10 cellular contexts compared by ENCODE assay signal in genomic region chr5:176414704-176415103, GRCh38. TPM values are rescaled to one million over a fixed set of nuclear protein-coding genes. Genes with fewer than 3 reads are reported as not detected.
DNase-seq lines count a peak whose midpoint lies in the region; ATAC-seq, FAIRE-seq and TF ChIP-seq lines count a peak whose summit lies in the region.
"Had no signal": no experiment of that assay in that cellular context is flagged by ENCODE, and none has a peak within 500 bp of the region (broad histone marks: within the 10 kb centered on the region; RNA-seq: fewer than 3 reads in every experiment).

No MANE protein-coding gene starts in this region.

- no peaks in the 10 kb centered on the region for H3K27me3 Mint-ChIP-seq in CD4-positive, alpha-beta T cell
- no peaks in the 10 kb centered on the region for H3K27me3 Mint-ChIP-seq in chondrocyte (ENCODE audit: low read depth)
- peaks cover 10% of the 10 kb centered on the region for H3K27me3 Mint-ChIP-seq in neural crest cell (ENCODE audit: low read depth)

- H3K4me2 ChIP-seq in MM.1S (ENCODE audit: low read depth, low read length), result peak overlapping the region; percentile 85; the same call in 1 of the 2 replicates

- H3K4me1 ChIP-seq in MM.1S (ENCODE audit: low read length), result peaks cover 18% of the 10 kb centered on the region

- no peaks in the 10 kb centered on the region for H4K20me1 ChIP-seq in MM.1S (ENCODE audit: insufficient read depth, low read length)

- TF ChIP-seq POLR2A in GM12892 (IDR thresholded peaks at IDR 0.05; ENCODE audit: low read depth, low read length), result no peak

- no peak for FAIRE-seq in GM12892 (lab: Jason Lieb, UNC)

- peaks cover 47% of the 10 kb centered on the region for H3K79me2 ChIP-seq in MM.1S (ENCODE audit: low read length)

- H3K4me3 Mint-ChIP-seq in CD4-positive, alpha-beta T cell, result peak overlapping the region; percentile 89
- H3K4me3 Mint-ChIP-seq in chondrocyte (ENCODE audit: unreplicated experiment) (peak overlapping the region; percentile 75), neural crest cell (peak overlapping the region; percentile 49)

- ATAC-seq in CD4-positive, alpha-beta T cell (ENCODE audit: poor library complexity), result no peak
- ATAC-seq in GM18519 (IDR thresholded peaks at IDR 0.05; ENCODE audit: low FRiP score, unreplicated experiment), result no peak

- no peaks in the 10 kb centered on the region; the same call in 1 of the 2 replicates for H3K36me3 ChIP-seq in MM.1S (replicated peaks; ENCODE audit: insufficient read depth, low read length)

- H3K9me3 ChIP-seq in CD4-positive, alpha-beta T cell (ENCODE audit: control insufficient read depth, low read length), result no peaks in the 10 kb centered on the region
- H3K9me3 ChIP-seq in MM.1S (replicated peaks; ENCODE audit: insufficient read depth, low read length), result no peaks in the 10 kb centered on the region

- CTCF ChIA-PET in CD4-positive, alpha-beta T cell (lab: Charles Lee), result interaction anchor here (3.7 kb wide), 1 partner anchor 33 kb away, joined by 29 read pairs; the partner anchor contains the start of gene FAF2

- no peaks in the 10 kb centered on the region for H3K9me3 Mint-ChIP-seq in CD4-positive, alpha-beta T cell
- H3K9me3 Mint-ChIP-seq in chondrocyte (ENCODE audit: low read depth) (no peaks in the 10 kb centered on the region), neural crest cell (no peaks in the 10 kb centered on the region)

- no peak for TF ChIP-seq CTCF in CD4-positive, alpha-beta T cell (IDR thresholded peaks at IDR 0.05)
- TF ChIP-seq CTCF in MM.1S (IDR thresholded peaks at IDR 0.05; ENCODE audit: low read length) (no peak), chondrocyte (IDR thresholded peaks at IDR 0.05) (no peak), neural crest cell (conservative IDR thresholded peaks at IDR 0.05) (no peak)

- peaks cover 48% of the 10 kb centered on the region for H3K4me1 Mint-ChIP-seq in CD4-positive, alpha-beta T cell (ENCODE audit: low read depth)
- peaks cover 54% of the 10 kb centered on the region for H3K4me1 Mint-ChIP-seq in chondrocyte (ENCODE audit: low read depth)
- H3K4me1 Mint-ChIP-seq in neural crest cell, result peaks cover 14% of the 10 kb centered on the region

- DNase-seq in CD4-positive, alpha-beta T cell, result no peak
- no peak for DNase-seq in MM.1S
- DNase-seq in chondrocyte (ENCODE audit: low spot score), result no peak
- no peak for DNase-seq in neural crest cell (ENCODE audit: low read depth, low spot score)
- no peak for DNase-seq in NCI-H1092 (lab: John Stamatoyannopoulos, UW)
- DNase-seq in GM12892 (ENCODE audit: insufficient read length), result no peak
- DNase-seq in stimulated activated CD4-positive, alpha-beta T cell treated with anti-CD3 and anti-CD28 coated beads, Interleukin-4, amount 100 ng/mL, for 4 hours, result no peak
- DNase-seq: EL, mesendoderm had no signal

- H3K27me3 ChIP-seq in CD4-positive, alpha-beta T cell (ENCODE audit: control insufficient read depth, insufficient read depth, low read length), result no peaks in the 10 kb centered on the region
- H3K27me3 ChIP-seq in MM.1S (replicated peaks; ENCODE audit: insufficient read depth, low read length), result no peaks in the 10 kb centered on the region

- H3K9ac ChIP-seq in MM.1S (ENCODE audit: low read length), result no peak overlapping the region

- H2AFZ ChIP-seq in MM.1S (ENCODE audit: low read length), result no peak overlapping the region

- H3K36me3 Mint-ChIP-seq in CD4-positive, alpha-beta T cell (ENCODE audit: low read depth), result peaks cover 24% of the 10 kb centered on the region
- H3K36me3 Mint-ChIP-seq in chondrocyte (ENCODE audit: low read depth) (peaks cover 5% of the 10 kb centered on the region), neural crest cell (ENCODE audit: low read depth) (no peaks in the 10 kb centered on the region)

- POLR2A ChIA-PET in CD4-positive, alpha-beta T cell (lab: Charles Lee), result interaction anchor here (1.0 kb wide), 1 partner anchor 128 kb away, joined by 3 read pairs; no protein-coding TSS in a partner anchor

- H3K27ac Mint-ChIP-seq in CD4-positive, alpha-beta T cell, result peak overlapping the region; percentile 86
- H3K27ac Mint-ChIP-seq in chondrocyte (ENCODE audit: unreplicated experiment), result no peak overlapping the region
- H3K27ac Mint-ChIP-seq in neural crest cell (ENCODE audit: unreplicated experiment), result no peak overlapping the region

- intact Hi-C loops in CD4-positive, alpha-beta T cell (cut with DNase I, micrococcal nuclease), result loop anchor here (5.0 kb wide), 3 partner anchors 123 to 682 kb away; partner anchors contain the start of gene RNF44 (in 1 of the 2)

- no peak overlapping the region for H3K27ac ChIP-seq in CD4-positive, alpha-beta T cell (ENCODE audit: low read depth, low read length)
- no peak overlapping the region for H3K27ac ChIP-seq in MM.1S (ENCODE audit: low read length)

- H3K9me2 ChIP-seq in MM.1S (replicated peaks; ENCODE audit: insufficient read depth, low read length), result no peaks in the 10 kb centered on the region

- H3K4me3 ChIP-seq in MM.1S (ENCODE audit: low read length), result no peak overlapping the region

- H3F3A ChIP-seq in MM.1S (ENCODE audit: insufficient read depth, low read length), result no peaks in the 10 kb centered on the region

RNA-seq across cellular contexts. Expression of gene CLTB, which starts 1.6 kb away (rescaled TPM):
- 10 to 100 TPM; 69.5 to 73.2 TPM for total RNA-seq in CD4-positive, alpha-beta T cell
- total RNA-seq in chondrocyte (63.8 to 85.6 TPM (median 65.3 TPM) in 3 replicates), neural crest cell (31.6 and 36.0 TPM in 2 replicates)
- 29.6 TPM for polyA plus RNA-seq in GM12892 (2012; ENCODE audit: missing spikeins)

RNA-seq across cellular contexts. Expression of gene HIGD2A, which starts 26.2 kb away (rescaled TPM):
- 100 to 1,000 TPM in 1 of 2 experiments, 10 to 100 TPM in 1; 98.2 to 104 TPM for total RNA-seq in CD4-positive, alpha-beta T cell
- total RNA-seq in chondrocyte (70.3 to 83.5 TPM (median 74.6 TPM) in 3 replicates), neural crest cell (91.2 and 92.5 TPM in 2 replicates)
- polyA plus RNA-seq in GM12892 (2012; ENCODE audit: missing spikeins), result 130 TPM

RNA-seq across cellular contexts. Expression of gene NOP16, which starts 26.3 kb away (rescaled TPM):
- 10 to 100 TPM; 12.0 to 14.5 TPM for total RNA-seq in CD4-positive, alpha-beta T cell
- total RNA-seq in chondrocyte (16.8 to 22.8 TPM (median 19.9 TPM) in 3 replicates), neural crest cell (40.9 and 42.4 TPM in 2 replicates)
- polyA plus RNA-seq in GM12892 (2012; ENCODE audit: missing spikeins), result 73.3 TPM

RNA-seq across cellular contexts. Expression of gene FAF2, which starts 33.5 kb away (rescaled TPM):
- 10 to 100 TPM; 27.5 to 30.1 TPM for total RNA-seq in CD4-positive, alpha-beta T cell
- total RNA-seq in chondrocyte (40.0 to 45.0 TPM (median 42.5 TPM) in 3 replicates), neural crest cell (49.3 and 50.3 TPM in 2 replicates)
- polyA plus RNA-seq in GM12892 (2012; ENCODE audit: missing spikeins), result 18.2 TPM

RNA-seq across cellular contexts. Expression of gene ARL10, which starts 49.4 kb away (rescaled TPM):
- 1 to 10 TPM; 3.2 to 4.4 TPM for total RNA-seq in CD4-positive, alpha-beta T cell
- total RNA-seq in chondrocyte (24.5 to 37.8 TPM (median 33.7 TPM) in 3 replicates), neural crest cell (37.2 and 40.0 TPM in 2 replicates)
- 5.7 TPM for polyA plus RNA-seq in GM12892 (2012; ENCODE audit: missing spikeins)
